6 cellular contexts compared by ENCODE assay signal in genomic region chr6:178932-179331, GRCh38.
DNase-seq lines count a peak whose midpoint lies in the region; ATAC-seq, FAIRE-seq and TF ChIP-seq lines count a peak whose summit lies in the region.
"Not testable (repeated sequence)": the region's sequence is repeated elsewhere in the genome, so short reads cannot be mapped to it uniquely, and the experiment has no call there.

No MANE protein-coding gene starts in this region.

- not testable (repeated sequence) for H2AFZ ChIP-seq in K562 (ENCODE audit: low read depth, low read length); HepG2 (ENCODE audit: low read length)

- not testable (repeated sequence) for DNase-seq in K562 (ENCODE audit: extremely low read depth in 1 of 4, low spot score in 3 of 4); HepG2 (ENCODE audit: low spot score)
- DNase-seq in mesenteric fat pad (ENCODE audit: low spot score) (peak; percentile 43), posterior vena cava (ENCODE audit: low spot score) (peak; percentile 32), testis (peak; percentile 62), ureter (ENCODE audit: low spot score) (peak; percentile 20)

- not testable (repeated sequence) for H3K4me3 ChIP-seq in K562; HepG2 (replicated peaks in 1 of 3; ENCODE audit: insufficient read depth in 1 of 3, low read depth in 2 of 3, low read length in 3 of 3)
- H3K4me3 ChIP-seq in testis: peak overlapping the region; percentile 34 to 45

- not testable (repeated sequence) for H3K9ac ChIP-seq in K562 (ENCODE audit: insufficient read depth in 1 of 2, low read depth in 2 of 2, low read length in 2 of 2); HepG2 (ENCODE audit: insufficient read depth, low read depth, low read length)

- intact Hi-C loops in K562 (cut with micrococcal nuclease); HepG2 (cut with micrococcal nuclease; ENCODE audit: unreplicated experiment); posterior vena cava (cut with DNase I); testis (cut with DNase I; ENCODE audit: low total_unique reads): not testable (repeated sequence)

- POLR2A ChIA-PET in K562 (lab: Yijun Ruan, JAX); HepG2 (lab: Yijun Ruan, JAX): not testable (repeated sequence)

- ATAC-seq in K562, HepG2: not testable (repeated sequence)

- not testable (repeated sequence) for BruUV-seq in K562 (replicated peaks; lab: Mats Ljungman, UMichigan); HepG2 (replicated peaks; lab: Mats Ljungman, UMichigan)

- not testable (repeated sequence) for TF ChIP-seq RAD21 in K562 (CRISPR knock-in tag; conservative IDR thresholded peaks at IDR 0.05 in 1 of 2, IDR thresholded peaks at IDR 0.05 in 1 of 2); HepG2 (CRISPR knock-in tag; IDR thresholded peaks at IDR 0.05)

- not testable (repeated sequence) for H3K4me1 ChIP-seq in K562 (replicated peaks in 1 of 2; ENCODE audit: control insufficient read depth in 2 of 2, insufficient read depth in 2 of 2, low read length in 2 of 2); HepG2 (ENCODE audit: insufficient read depth, low read length); testis

- not testable (repeated sequence) for TF ChIP-seq POLR2A in K562 (conservative IDR thresholded peaks at IDR 0.05); HepG2 (IDR thresholded peaks at IDR 0.05; ENCODE audit: insufficient read depth in 1 of 2, low read depth in 2 of 2, low read length in 2 of 2); testis (IDR thresholded peaks at IDR 0.05)

- H3K9me3 ChIP-seq in K562 (replicated peaks; ENCODE audit: control insufficient read depth, insufficient read depth, low read depth, low read length); HepG2 (ENCODE audit: low read length); testis: not testable (repeated sequence)

- H4K20me1 ChIP-seq in K562 (replicated peaks; ENCODE audit: control insufficient read depth, insufficient read depth, low read length); HepG2 (ENCODE audit: insufficient read depth, low read length): not testable (repeated sequence)

- H3K79me2 ChIP-seq in K562 (ENCODE audit: control insufficient read depth, insufficient read depth, low read length); HepG2 (ENCODE audit: insufficient read depth, low read length): not testable (repeated sequence)

- H3K4me2 ChIP-seq in K562 (ENCODE audit: insufficient read depth, low read length); HepG2 (ENCODE audit: low read depth, low read length): not testable (repeated sequence)

- not testable (repeated sequence) for H3K36me3 ChIP-seq in K562 (ENCODE audit: control insufficient read depth, insufficient read depth, low read length); HepG2 (replicated peaks in 1 of 2; ENCODE audit: control insufficient read depth in 1 of 2, insufficient read depth in 2 of 2, low read length in 2 of 2); testis (ENCODE audit: low read depth, missing control alignments)

- in situ Hi-C loops in K562 (cut with MboI); HepG2 (cut with HindIII; ENCODE audit: extremely low pct_ligation_motif_present, low pct_unique_long_range_greater_than_20kb): not testable (repeated sequence)

- TF ChIP-seq CTCF in K562 (IDR thresholded peaks at IDR 0.05 in 2 of 3, conservative IDR thresholded peaks at IDR 0.05 in 1 of 3; ENCODE audit: insufficient read depth in 2 of 3, low read depth in 1 of 3, low read length in 3 of 3); HepG2 (CRISPR knock-in tag; IDR thresholded peaks at IDR 0.05); testis (IDR thresholded peaks at IDR 0.05): not testable (repeated sequence)

- TF ChIP-seq EP300 in K562 (IDR thresholded peaks at IDR 0.05; ENCODE audit: low read length); HepG2 (IDR thresholded peaks at IDR 0.05; ENCODE audit: low read depth in 2 of 2, low read length in 2 of 2); HepG2 (CRISPR knock-in tag; IDR thresholded peaks at IDR 0.05; ENCODE audit: borderline replicate concordance): not testable (repeated sequence)

- H3K27ac ChIP-seq in K562 (ENCODE audit: extremely low read depth, low read depth, low read length); HepG2 (ENCODE audit: extremely low read length, insufficient read depth, low read length); testis: not testable (repeated sequence)

- FAIRE-seq in K562 (lab: Jason Lieb, UNC); HepG2 (lab: Jason Lieb, UNC): not testable (repeated sequence)

- H3K27me3 ChIP-seq in K562 (ENCODE audit: control insufficient read depth in 2 of 2, insufficient read depth in 2 of 2, low read length in 2 of 2) (peaks cover 4 to 32% of the 10 kb centered on the region in 2 experiments; a peak in 2 of 5 replicates), HepG2 (ENCODE audit: control insufficient read depth in 1 of 2, insufficient read depth in 2 of 2, low read length in 2 of 2) (peaks cover 2 to 20% of the 10 kb centered on the region in 2 experiments; a peak in 3 of 5 replicates)
- H3K27me3 ChIP-seq in testis: not testable (repeated sequence)

- not testable (repeated sequence) for H3K9me1 ChIP-seq in K562 (ENCODE audit: control insufficient read depth, insufficient read depth, low read length)

- CTCF ChIA-PET in K562 (lab: Yijun Ruan, JAX; ENCODE audit: low intra/inter-chr PET ratio); HepG2 (lab: Yijun Ruan, JAX; ENCODE audit: low intra/inter-chr PET ratio, low total read pairs): not testable (repeated sequence)

- 13% methylated on average over 5 of the region's 5 CpGs for WGBS in K562 (ENCODE audit: insufficient coverage, low coverage, missing lambda C conversion rate)
- 12% methylated on average over 5 of the region's 5 CpGs for WGBS in HepG2 (ENCODE audit: low lambda C conversion rate)
- 65 to 78% methylated on average over 5 of the region's 5 CpGs for WGBS in testis, 2 donors

TF ChIP-seq in K562, 482 proteins besides CTCF, POLR2A, EP300 and RAD21:
- TF ChIP-seq NFYB (IDR thresholded peaks at IDR 0.05; ENCODE audit: extremely low read depth, insufficient read length): peak; percentile 60
- TF ChIP-seq ZNF316 (IDR thresholded peaks at IDR 0.05): 0 out of 2 replicates have a peak, but pooled peaks have one; percentile 21
TF ChIP-seq in K562: peak in this region for 2; not testable (repeated sequence) for 480.

TF ChIP-seq in HepG2, 621 proteins besides CTCF, POLR2A, EP300 and RAD21:
- TF ChIP-seq NFYC (CRISPR knock-in tag; IDR thresholded peaks at IDR 0.05): 0 out of 2 replicates have a peak, but pooled peaks have one; percentile 10
- TF ChIP-seq NFYB (CRISPR knock-in tag; IDR thresholded peaks at IDR 0.05): peak; percentile 58
